8 cellular contexts compared by ENCODE assay signal in the genomic region with DNA sequence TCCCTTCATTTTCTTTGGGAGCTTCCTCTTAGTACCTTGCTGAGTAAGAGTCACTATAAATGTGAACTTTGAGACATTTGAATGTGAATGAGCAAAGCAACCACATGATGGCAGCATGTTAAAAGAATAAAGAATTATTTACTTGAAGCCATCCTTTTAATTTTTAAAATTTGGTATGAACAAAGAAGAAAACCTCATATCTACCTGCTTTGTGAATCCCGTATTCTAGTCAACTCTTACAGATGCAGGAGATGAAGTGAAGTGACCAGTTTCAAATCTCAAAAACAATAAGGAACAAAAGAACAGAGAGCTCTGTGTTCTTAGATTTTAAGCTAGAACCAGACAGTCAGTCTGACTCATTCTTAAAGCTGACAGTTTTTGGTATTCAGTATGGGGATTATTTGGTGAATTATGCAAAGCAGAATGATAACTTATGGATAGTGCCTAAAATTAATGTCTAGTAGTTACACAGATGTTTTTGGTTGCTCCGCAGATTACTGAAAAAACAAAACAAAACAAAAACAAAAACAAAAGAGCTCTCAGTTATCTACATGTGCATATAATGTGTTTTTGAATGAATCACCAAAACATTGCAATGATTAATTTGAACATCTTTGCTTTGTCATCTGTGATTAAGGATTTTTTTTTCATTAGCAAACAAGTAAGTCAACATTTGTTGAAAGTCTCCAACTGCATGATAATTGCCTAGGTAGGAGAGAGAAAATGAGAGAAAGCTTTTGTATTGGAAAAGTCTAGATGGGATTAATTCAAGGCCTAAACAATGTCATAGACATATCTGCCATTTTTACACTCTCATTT. TPM values are rescaled to one million over a fixed set of nuclear protein-coding genes. Genes with fewer than 3 reads are reported as not detected.
DNase-seq lines count a peak whose midpoint lies in the region; ATAC-seq, FAIRE-seq and TF ChIP-seq lines count a peak whose summit lies in the region.

No MANE protein-coding gene starts in this region.

- ATAC-seq in HG02885 (IDR thresholded peaks at IDR 0.05; ENCODE audit: poor library complexity, unreplicated experiment) (peak; percentile 77), gastrocnemius medialis (no peak)
- ATAC-seq in stimulated activated naive CD8-positive, alpha-beta T cell treated with anti-CD3 and anti-CD28 coated beads, Interleukin-15, Interleukin-2, amounts not matched to agents 100 U/mL and 50 U/mL, for 24 hours: no peak

- TF ChIP-seq POLR2A in gastrocnemius medialis (IDR thresholded peaks at IDR 0.05): no peak

- peak in 1 of 5 experiments; percentile 21 for TF ChIP-seq CTCF in gastrocnemius medialis (IDR thresholded peaks at IDR 0.05 in 4 of 5, conservative IDR thresholded peaks at IDR 0.05 in 1 of 5)

- no peak overlapping the region for H3K27ac ChIP-seq in gastrocnemius medialis

- H3K4me1 ChIP-seq in gastrocnemius medialis: no peaks in the 10 kb centered on the region

- DNase-seq in NCI-H526 (lab: John Stamatoyannopoulos, UW) (peak; percentile 13 to 17), NCI-H526 treated with DMSO at 0.1 percent for 48 hours (lab: John Stamatoyannopoulos, UW) (no peak), RPMI7951 (ENCODE audit: low read depth) (peak; percentile 8), glomerular endothelial cell (ENCODE audit: extremely low read depth, low read depth, low spot score) (peak; percentile 9), RCC 7860 (ENCODE audit: low spot score) (no peak), gastrocnemius medialis (no peak)
- DNase-seq in stimulated activated naive CD8-positive, alpha-beta T cell treated with anti-CD3 and anti-CD28 coated beads, Interleukin-15, Interleukin-2, amounts not matched to agents 100 U/mL and 50 U/mL, for 24 hours: no peak

- in situ Hi-C loops in gastrocnemius medialis (cut with MboI; ENCODE audit: low sequenced_read_pairs in 4 of 4): no loop called here

- H3K36me3 ChIP-seq in gastrocnemius medialis: no peaks in the 10 kb centered on the region

- no peak overlapping the region for H3K4me3 ChIP-seq in gastrocnemius medialis

- H3K9me3 ChIP-seq in gastrocnemius medialis: no peaks in the 10 kb centered on the region

- FAIRE-seq in RCC 7860 (lab: Jason Lieb, UNC): no peak

- intact Hi-C loops in gastrocnemius medialis (cut with DNase I; ENCODE audit: low total_unique reads): no loop called here

- no peaks in the 10 kb centered on the region for H3K27me3 ChIP-seq in gastrocnemius medialis

RNA-seq across cellular contexts. Expression of a gene that starts 48.2 kb away (rescaled TPM):
- 1,240 and 1,294 TPM in 2 replicates for total RNA-seq in RPMI7951 (2014; rRNA removed; shearing (Covaris generic))
- total RNA-seq in glomerular endothelial cell (220 and 244 TPM in 2 replicates), gastrocnemius medialis (100 to 1,000 TPM; 176 to 316 (median 193) TPM)

RNA-seq across cellular contexts. Expression of a gene that starts 51.9 kb away (rescaled TPM):
- 24.1 and 27.3 TPM in 2 replicates for total RNA-seq in RPMI7951 (2014; rRNA removed; shearing (Covaris generic))
- 23.6 and 47.4 TPM in 2 replicates for total RNA-seq in glomerular endothelial cell
- 10 to 100 TPM; 14.2 to 26.9 (median 15.2) TPM for total RNA-seq in gastrocnemius medialis

Comparison
In these comparisons a context has a peak if more than half of its experiments do, and no peak if none do; other contexts are left out.
1. DNase-seq: peak in NCI-H526 (2 of 2), RPMI7951 (single experiment) and glomerular endothelial cell (single experiment); none in NCI-H526 treated with DMSO at 0.1 percent for 48 hours (single experiment), stimulated activated naive CD8-positive, alpha-beta T cell treated with anti-CD3 and anti-CD28 coated beads, Interleukin-15, Interleukin-2, amounts not matched to agents 100 U/mL and 50 U/mL, for 24 hours (single experiment), RCC 7860 (single experiment) and gastrocnemius medialis (0 of 2).